16 cellular contexts compared by ENCODE assay signal in genomic region chr5:142222235-142222880, GRCh38.
DNase-seq lines count a peak whose midpoint lies in the region; ATAC-seq and TF ChIP-seq lines count a peak whose summit lies in the region.
"Had no signal": no experiment of that assay in that cellular context is flagged by ENCODE, and none has a peak within 500 bp of the region (broad histone marks: within the 10 kb centered on the region; RNA-seq: fewer than 3 reads in every experiment).

No MANE protein-coding gene starts in this region.

- DNase-seq in CD14-positive monocyte (ENCODE audit: low spot score) = no peak
- DNase-seq in IMR-90 = no peak
- no peak for DNase-seq in memory B cell (ENCODE audit: low spot score in 2 of 2)
- DNase-seq in nephron progenitor cell = no peak
- DNase-seq: effector CD4-positive, alpha-beta T cell; GOT3; NCI-H345; nucleus accumbens; sigmoid colon; stimulated activated CD4-positive, alpha-beta T cell treated with anti-CD3 and anti-CD28 coated beads, Interleukin-4, amount 100 ng/mL, for 4 hours; upper lobe of left lung had no signal

- H3K36me3 Mint-ChIP-seq in CD14-positive monocyte (no peaks in the 10 kb centered on the region), memory B cell (no peaks in the 10 kb centered on the region), nephron progenitor cell (ENCODE audit: low read depth) (no peaks in the 10 kb centered on the region)
- H3K36me3 Mint-ChIP-seq: IgD-negative memory B cell had no signal

- peaks cover 8% of the 10 kb centered on the region for H3K27me3 ChIP-seq in IMR-90 (ENCODE audit: control insufficient read depth, insufficient read depth, low read length)
- H3K27me3 ChIP-seq: sigmoid colon, upper lobe of left lung had no signal

- BruUV-seq in IMR-90 (replicated peaks; lab: Mats Ljungman, UMichigan) = no TSS peak

- TF ChIP-seq CTCF in CD14-positive monocyte (IDR thresholded peaks at IDR 0.05) = no peak
- TF ChIP-seq CTCF in IMR-90 (conservative IDR thresholded peaks at IDR 0.05; ENCODE audit: low read depth, low read length) = no peak
- TF ChIP-seq CTCF in VCaP (conservative IDR thresholded peaks at IDR 0.05) = no peak
- TF ChIP-seq CTCF in nephron progenitor cell (IDR thresholded peaks at IDR 0.05) = no peak

- TF ChIP-seq POLR2A in IMR-90 (IDR thresholded peaks at IDR 0.05; ENCODE audit: low read depth, low read length) = no peak

- H2AFZ ChIP-seq in IMR-90 (replicated peaks; ENCODE audit: low read length, poor library complexity) = peak overlapping the region; percentile 63

- POLR2A ChIA-PET in IMR-90 (lab: Charles Lee; ENCODE audit: unreplicated experiment) = interaction anchor here (0.5 kb wide), 1 partner anchor 348 kb away, joined by 5 read pairs; no protein-coding TSS in a partner anchor

- H2AK9ac ChIP-seq in IMR-90 (replicated peaks; ENCODE audit: low read depth, low read length, poor library complexity) = peak overlapping the region; percentile 37

- intact Hi-C loops in CD14-positive monocyte (cut with micrococcal nuclease) (loop anchor here in 1 of 2 donors (10.0 kb wide), 2 partner anchors 132 to 208 kb away; partner anchors contain the start of gene GNPDA1), IMR-90 (cut with micrococcal nuclease) (no loop called here)

- H3K9me1 ChIP-seq in IMR-90 (ENCODE audit: insufficient read depth, low read length) = peaks cover 4% of the 10 kb centered on the region

- no peak overlapping the region for H3K4ac ChIP-seq in IMR-90 (ENCODE audit: low read depth, low read length)

- H3K4me1 Mint-ChIP-seq in CD14-positive monocyte (peaks cover 37% of the 10 kb centered on the region), memory B cell (peaks cover 9% of the 10 kb centered on the region), nephron progenitor cell (peaks cover 37% of the 10 kb centered on the region)

- CTCF ChIA-PET in IMR-90 (lab: Yijun Ruan, JAX) = no interaction called here

- H3K79me1 ChIP-seq in IMR-90 (ENCODE audit: low read depth in 1 of 2, low read length in 2 of 2) = no peaks in the 10 kb centered on the region

- no peaks in the 10 kb centered on the region for H3K36me3 ChIP-seq in IMR-90 (ENCODE audit: control insufficient read depth, insufficient read depth, low read length)
- H3K36me3 ChIP-seq: sigmoid colon, upper lobe of left lung had no signal

- dilution Hi-C loops in IMR-90 (cut with HindIII; ENCODE audit: low sequenced_read_pairs, unreplicated experiment) = no loop called here

- no peaks in the 10 kb centered on the region for H4K20me1 ChIP-seq in IMR-90 (ENCODE audit: insufficient read depth, low read length)

- TF ChIP-seq RAD21 in IMR-90 (IDR thresholded peaks at IDR 0.05; ENCODE audit: low read length) = no peak

- H3K14ac ChIP-seq in IMR-90 (replicated peaks; ENCODE audit: low read depth, low read length) = no peak overlapping the region

- no peaks in the 10 kb centered on the region for H3K9me3 ChIP-seq in IMR-90 (ENCODE audit: control insufficient read depth, insufficient read depth, low read length)
- H3K9me3 ChIP-seq: sigmoid colon, upper lobe of left lung had no signal

- no peak overlapping the region for H3K4me2 ChIP-seq in IMR-90 (ENCODE audit: low read depth, low read length)

- 90% methylated on average over 4 of the region's 16 CpGs; no CpG with 5 or more reads in 1 of the 2 experiments for WGBS in IMR-90 (ENCODE audit: extremely low coverage in 2 of 2, insufficient read length in 1 of 2), 2 experiments

- H3K4me1 ChIP-seq in IMR-90 (ENCODE audit: control insufficient read depth, insufficient read depth, low read length) = peaks cover 5% of the 10 kb centered on the region; the same call in 1 of the 2 replicates
- H3K4me1 ChIP-seq: sigmoid colon had no signal

- no peak overlapping the region; the same call in 1 of the 2 replicates for H2BK120ac ChIP-seq in IMR-90 (ENCODE audit: low read depth, low read length)

- H2BK15ac ChIP-seq in IMR-90 (ENCODE audit: low read depth, low read length) = no peak overlapping the region

- no peak overlapping the region; the same call in 1 of the 2 replicates for H4K91ac ChIP-seq in IMR-90 (ENCODE audit: insufficient read depth, low read depth, low read length)

- H3K4me3 Mint-ChIP-seq in CD14-positive monocyte = peak overlapping the region; percentile 34 to 72
- H3K4me3 Mint-ChIP-seq in memory B cell = peak overlapping the region; percentile 41
- no peak overlapping the region for H3K4me3 Mint-ChIP-seq in nephron progenitor cell

- H3K27ac Mint-ChIP-seq in CD14-positive monocyte = peak overlapping the region; percentile 11 to 81 (median 63)
- H3K27ac Mint-ChIP-seq in memory B cell = no peak overlapping the region
- H3K27ac Mint-ChIP-seq in nephron progenitor cell = no peak overlapping the region

- H3K23ac ChIP-seq in IMR-90 (ENCODE audit: low read depth, low read length) = no peak overlapping the region

- peak overlapping the region in 1 of 2 experiments; percentile 25; a peak in 1 of 4 replicates for H4K8ac ChIP-seq in IMR-90 (ENCODE audit: low read depth in 2 of 2, low read length in 2 of 2)

- no peak overlapping the region for H2BK20ac ChIP-seq in IMR-90 (ENCODE audit: low read depth, low read length)

- H3K9ac ChIP-seq in IMR-90 (ENCODE audit: low read depth, low read length) = no peak overlapping the region

- peak; percentile 40 for ATAC-seq in IMR-90 (ENCODE audit: low read depth)
- no peak for ATAC-seq in memory B cell (ENCODE audit: low read depth)
- ATAC-seq in HG03095 (IDR thresholded peaks at IDR 0.05; ENCODE audit: unreplicated experiment) = no peak
- no peak for ATAC-seq in SK-N-SH treated with all-trans-retinoic acid at 6 μM for 48 hours
- no peak for ATAC-seq in GM21390 (IDR thresholded peaks at IDR 0.05; ENCODE audit: unreplicated experiment)

- in situ Hi-C loops in IMR-90 (cut with MboI; ENCODE audit: low sequenced_read_pairs) = no loop called here

- H3K4me3 ChIP-seq in IMR-90 (ENCODE audit: insufficient read depth, low read depth, low read length) = no peak overlapping the region
- H3K4me3 ChIP-seq: sigmoid colon, upper lobe of left lung had no signal

- no peak overlapping the region for H3K18ac ChIP-seq in IMR-90 (ENCODE audit: low read depth, low read length)

- no peak overlapping the region for H4K5ac ChIP-seq in IMR-90 (ENCODE audit: low read depth, low read length)

- no peak overlapping the region for H3K56ac ChIP-seq in IMR-90 (ENCODE audit: extremely low read depth, insufficient read depth, low read length)

- H3K27ac ChIP-seq in IMR-90 (ENCODE audit: insufficient read depth, low read length) (no peak overlapping the region), VCaP (peak overlapping the region; percentile 86)
- H3K27ac ChIP-seq: sigmoid colon had no signal

- H2AK5ac ChIP-seq in IMR-90 (ENCODE audit: low read depth, low read length) = peak overlapping the region; percentile 46; the same call in 1 of the 2 replicates

- H3K27me3 Mint-ChIP-seq in CD14-positive monocyte (ENCODE audit: low read depth in 3 of 3) (peaks cover 16 to 32% (median 31%) of the 10 kb centered on the region in 3 donors), memory B cell (peaks cover 15% of the 10 kb centered on the region), nephron progenitor cell (ENCODE audit: low read depth, poor library complexity) (peaks cover 9% of the 10 kb centered on the region)

- H3K9me3 Mint-ChIP-seq in CD14-positive monocyte (peaks cover 0 to 2% (median 0%) of the 10 kb centered on the region in 7 donors), memory B cell (no peaks in the 10 kb centered on the region), nephron progenitor cell (peaks cover 1% of the 10 kb centered on the region)

- no peak overlapping the region for H2BK5ac ChIP-seq in IMR-90 (ENCODE audit: low read depth, low read length, poor library complexity, severe bottlenecking)

TF ChIP-seq in IMR-90, 13 proteins besides CTCF, POLR2A, EP300 and RAD21 (continues in another document):
- TF ChIP-seq BHLHE40 (IDR thresholded peaks at IDR 0.05; ENCODE audit: low read depth, low read length) = no peak
- TF ChIP-seq NFE2L2 (IDR thresholded peaks at IDR 0.05; ENCODE audit: low read depth, low read length) = no peak
- no peak for TF ChIP-seq ELK1 (IDR thresholded peaks at IDR 0.05; ENCODE audit: borderline replicate concordance, low read depth, low read length)

TF ChIP-seq in SK-N-SH treated with all-trans-retinoic acid at 6 μM for 48 hours, 23 proteins besides CTCF, POLR2A, EP300 and RAD21:
- TF ChIP-seq TOX (CRISPR knock-in tag; IDR thresholded peaks at IDR 0.05; ENCODE audit: borderline replicate concordance) (no peak), BACH2 (CRISPR knock-in tag; IDR thresholded peaks at IDR 0.05; ENCODE audit: borderline replicate concordance) (no peak), RARB (CRISPR knock-in tag; IDR thresholded peaks at IDR 0.05) (no peak), ZNF565 (CRISPR knock-in tag; conservative IDR thresholded peaks at IDR 0.05; ENCODE audit: low read depth) (no peak), PPARA (CRISPR knock-in tag; IDR thresholded peaks at IDR 0.05; ENCODE audit: borderline replicate concordance) (no peak), ESRRG (CRISPR knock-in tag; IDR thresholded peaks at IDR 0.05) (no peak), ZNF70 (CRISPR knock-in tag; IDR thresholded peaks at IDR 0.05) (no peak), ISL1 (CRISPR knock-in tag; IDR thresholded peaks at IDR 0.05) (no peak), ZC3H10 (CRISPR knock-in tag; IDR thresholded peaks at IDR 0.05) (no peak), TCF4 (CRISPR knock-in tag; IDR thresholded peaks at IDR 0.05; ENCODE audit: borderline replicate concordance) (no peak)
TF ChIP-seq in SK-N-SH treated with all-trans-retinoic acid at 6 μM for 48 hours: peak in this region for 0.

Comparison
In these comparisons a context has a peak if more than half of its experiments do, and no peak if none do; other contexts are left out.
1. H3K27ac Mint-ChIP-seq: peak in CD14-positive monocyte (7 of 7); none in memory B cell (single experiment) and nephron progenitor cell (single experiment).